ENCODE assay signal across 24 cellular contexts in genomic region chr16:16118337-16118736, GRCh38.
DNase-seq lines count a peak whose midpoint lies in the region; ATAC-seq and TF ChIP-seq lines count a peak whose summit lies in the region.
"Had no signal": no experiment of that assay in that cellular context is flagged by ENCODE, and none has a peak within 500 bp of the region (broad histone marks: within the 10 kb centered on the region; RNA-seq: fewer than 3 reads in every experiment).

No MANE protein-coding gene starts in this region.

- no peaks in the 10 kb centered on the region for H3K4me1 ChIP-seq in HEK293 (ENCODE audit: control insufficient read depth, insufficient read depth, low read length)
- H3K4me1 ChIP-seq: A549 had no signal

- no peak overlapping the region for H3K27ac ChIP-seq in HEK293 (ENCODE audit: extremely low read depth, low read depth, low read length)
- H3K27ac ChIP-seq: A549, HL-60, Peyer's patch, SK-N-MC had no signal

- TF ChIP-seq CTCF in HEK293 (tag by site-specific recombination; IDR thresholded peaks at IDR 0.05) = no peak

- in situ Hi-C loops in Caki2 (cut with HindIII; ENCODE audit: low pct_unique_long_range_greater_than_20kb, low sequenced_read_pairs) = no loop called here

- H3K4me3 ChIP-seq in HEK293 (ENCODE audit: low read depth, low read length) = no peak overlapping the region
- H3K4me3 ChIP-seq: A549, Peyer's patch, SK-N-MC had no signal

- POLR2A ChIA-PET in HEK293 (lab: Yijun Ruan, JAX) = interaction anchor here (0.6 kb wide), 1 partner anchor 184 kb away, joined by 3 read pairs; no protein-coding TSS in a partner anchor

- peaks cover 10 to 75% of the 10 kb centered on the region in 2 experiments; a peak in 2 of 3 replicates for H3K36me3 ChIP-seq in HEK293 (ENCODE audit: control insufficient read depth in 2 of 2, insufficient read depth in 1 of 2, low read length in 2 of 2)

- ATAC-seq in GM21619 (IDR thresholded peaks at IDR 0.05; ENCODE audit: unreplicated experiment) = no peak
- no peak for ATAC-seq in HG03135 (IDR thresholded peaks at IDR 0.05; ENCODE audit: unreplicated experiment)
- ATAC-seq: A549 had no signal

- DNase-seq in Caki2 (ENCODE audit: low read depth) (peak; percentile 21), OCI-M1 (lab: John Stamatoyannopoulos, UW) (peak; percentile 18), left kidney (ENCODE audit: low read depth, low spot score) (peak; percentile 16), DMS153 (lab: John Stamatoyannopoulos, UW) (no peak)
- DNase-seq: AML-193; C1 segment of cervical spinal cord; CD4-positive, alpha-beta memory T cell; COR-L47; DND-41; GOT3; HCEC 1CT; MM.1S; NCI-H2029; NCI-H226; NCI-H510A; NCI-H69; Peyer's patch; SIG-M5 had no signal

- CTCF ChIA-PET in HEK293 (lab: Yijun Ruan, JAX) = interaction anchor here (0.7 kb wide), 1 partner anchor 335 kb away, joined by 3 read pairs; no protein-coding TSS in a partner anchor

- H3K9me3 ChIP-seq in HEK293 (ENCODE audit: control insufficient read depth, insufficient read depth, low read depth, low read length) = no peaks in the 10 kb centered on the region
- H3K9me3 ChIP-seq: Peyer's patch had no signal

TF ChIP-seq in HEK293, 187 proteins besides CTCF, POLR2A, EP300 and RAD21:
- peak; percentile 59 for TF ChIP-seq SETDB1 (IDR thresholded peaks at IDR 0.05; ENCODE audit: insufficient read length, low read length)
- no peak for TF ChIP-seq GLI4 (tag by site-specific recombination; IDR thresholded peaks at IDR 0.05)
